Comparison of ENCODE assay signal across 8 cellular contexts in the genomic region with DNA sequence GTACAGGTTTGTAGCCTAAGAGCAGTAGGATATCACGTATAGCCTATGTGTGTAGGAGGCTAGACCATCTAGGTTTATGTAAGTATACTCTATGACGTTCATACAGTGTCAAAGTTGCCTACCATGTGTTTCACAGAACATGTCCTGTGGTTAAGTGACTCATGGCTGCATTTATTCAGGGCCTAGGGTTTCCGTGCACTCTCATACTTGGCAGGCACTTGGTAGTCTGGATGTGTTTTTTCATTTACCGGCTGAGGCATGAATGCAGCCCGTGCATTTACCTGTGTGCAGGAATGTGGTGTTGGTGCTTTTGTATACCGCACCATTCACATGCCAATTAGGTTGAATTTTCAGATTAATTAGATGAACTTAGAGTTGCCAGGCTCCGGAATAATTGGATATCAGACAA.
DNase-seq lines count a peak whose midpoint lies in the region; ATAC-seq and TF ChIP-seq lines count a peak whose summit lies in the region.

No MANE protein-coding gene starts in this region.

- TF ChIP-seq CTCF in foreskin fibroblast (IDR thresholded peaks at IDR 0.05; ENCODE audit: low read depth, low read length) = no peak

- no peak overlapping the region for H3K4me3 ChIP-seq in foreskin fibroblast (ENCODE audit: low read depth in 1 of 2, low read length in 2 of 2)

- ATAC-seq in HG03469 (IDR thresholded peaks at IDR 0.05; ENCODE audit: unreplicated experiment) (peak; percentile 76), HG03571 (IDR thresholded peaks at IDR 0.05; ENCODE audit: unreplicated experiment) (no peak)

- DNase-seq in CD1c-positive myeloid dendritic cell (ENCODE audit: extremely low spot score) = peak; percentile 29
- DNase-seq in activated CD4-positive, alpha-beta T cell treated with anti-CD3 and anti-CD28 coated beads, Interleukin-2, amount 50 U/mL, for 4 hours = peak; percentile 18 to 26
- peak; percentile 89 to 94 for DNase-seq in foreskin fibroblast
- DNase-seq in NCI-H345 treated with DMSO at 0.1 percent for 48 hours (lab: John Stamatoyannopoulos, UW; ENCODE audit: unreplicated experiment) = no peak
- no peak for DNase-seq in DMS79 treated with DMSO at 0.1 percent for 48 hours (lab: John Stamatoyannopoulos, UW)
- no peak for DNase-seq in NCI-H1092 (lab: John Stamatoyannopoulos, UW)

Comparison
In these comparisons a context has a peak if more than half of its experiments do, and no peak if none do; other contexts are left out.
1. DNase-seq: peak in CD1c-positive myeloid dendritic cell (single experiment), activated CD4-positive, alpha-beta T cell treated with anti-CD3 and anti-CD28 coated beads, Interleukin-2, amount 50 U/mL, for 4 hours (2 of 2) and foreskin fibroblast (2 of 2); none in NCI-H345 treated with DMSO at 0.1 percent for 48 hours (single experiment), DMS79 treated with DMSO at 0.1 percent for 48 hours (single experiment) and NCI-H1092 (single experiment).